19 cellular contexts compared by ENCODE assay signal in the genomic region with DNA sequence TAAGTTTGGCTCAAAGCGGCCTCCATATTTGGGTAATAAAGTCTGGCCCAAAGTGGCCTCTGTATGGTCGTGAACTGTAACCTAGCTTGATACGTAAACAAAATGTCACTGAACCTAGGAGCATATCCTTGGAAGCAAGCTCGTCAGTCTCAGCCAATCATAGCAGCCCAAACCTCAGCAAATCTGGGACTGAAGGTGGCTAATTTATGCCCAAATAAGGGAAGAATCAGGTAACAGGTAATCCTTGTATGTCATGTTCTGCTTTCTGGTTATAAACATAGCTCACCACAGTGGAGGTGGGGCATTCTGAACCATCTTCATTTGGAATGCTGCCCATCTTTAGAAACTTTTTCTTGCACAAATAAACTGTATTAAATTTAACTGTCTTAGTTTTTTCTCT.
A peak's percentile ranks its signal among the peaks of the same experiment; 100 is the strongest.
DNase-seq lines count a peak whose midpoint lies in the region; ATAC-seq, FAIRE-seq and TF ChIP-seq lines count a peak whose summit lies in the region.
"Had no signal": no experiment of that assay in that cellular context is flagged by ENCODE, and none has a peak within 500 bp of the region (broad histone marks: within the 10 kb centered on the region; RNA-seq: fewer than 3 reads in every experiment).

No MANE protein-coding gene starts in this region.

- no peak overlapping the region for H3K27ac Mint-ChIP-seq in GM23338
- H3K27ac Mint-ChIP-seq in WTC11 = no peak overlapping the region
- H3K27ac Mint-ChIP-seq: CD4-positive, alpha-beta memory T cell; HFFc6 had no signal

- FAIRE-seq in GM12892 (lab: Jason Lieb, UNC) = peak; percentile 40
- FAIRE-seq: A204.1, GM18507 had no signal

- H3K9me2 ChIP-seq in GM23338 (ENCODE audit: insufficient read depth) = peaks cover 7% of the 10 kb centered on the region; the same call in 1 of the 2 replicates

- TF ChIP-seq CTCF in GM23338 (conservative IDR thresholded peaks at IDR 0.05; ENCODE audit: low read depth in 2 of 2) (no peak), WTC11 (IDR thresholded peaks at IDR 0.05) (no peak), spleen (IDR thresholded peaks at IDR 0.05 in 8 of 11, conservative IDR thresholded peaks at IDR 0.05 in 3 of 11) (no peak), GM13976 (IDR thresholded peaks at IDR 0.05; ENCODE audit: borderline replicate concordance, control extremely low read depth, extremely low read depth, insufficient read depth, missing control alignments) (no peak)

- no peak for DNase-seq in GM12892 (ENCODE audit: insufficient read length)
- no peak for DNase-seq in GM23338 (ENCODE audit: low spot score)
- DNase-seq in WTC11 (ENCODE audit: low spot score) = no peak
- no peak for DNase-seq in spleen
- no peak for DNase-seq in GM13976 (ENCODE audit: low spot score)
- DNase-seq: BE2C; CD4-positive, alpha-beta memory T cell; DND-41; GDM1; HCEC 1CT; HFFc6; IMR-90; Kasumi-1; KBM-7 had no signal

- ATAC-seq in GM23338 = no peak
- peak; percentile 41 for ATAC-seq in WTC11
- ATAC-seq in GM21529 (IDR thresholded peaks at IDR 0.05; ENCODE audit: unreplicated experiment) = no peak
- no peak for ATAC-seq in GM19455 (IDR thresholded peaks at IDR 0.05; ENCODE audit: unreplicated experiment)

- peaks cover 2% of the 10 kb centered on the region for H3K27me3 Mint-ChIP-seq in GM23338 (ENCODE audit: insufficient read depth, low read depth, poor library complexity)
- no peaks in the 10 kb centered on the region for H3K27me3 Mint-ChIP-seq in WTC11 (ENCODE audit: low read depth)
- H3K27me3 Mint-ChIP-seq: CD4-positive, alpha-beta memory T cell had no signal

- TF ChIP-seq POLR2A in GM12892 (IDR thresholded peaks at IDR 0.05; ENCODE audit: low read depth, low read length) = no peak
- no peak for TF ChIP-seq POLR2A in spleen (IDR thresholded peaks at IDR 0.05)

- H3K4me3 Mint-ChIP-seq in GM23338 = no peak overlapping the region
- no peak overlapping the region for H3K4me3 Mint-ChIP-seq in WTC11
- H3K4me3 Mint-ChIP-seq: CD4-positive, alpha-beta memory T cell; HFFc6 had no signal

- no peaks in the 10 kb centered on the region for H3F3A ChIP-seq in GM23338 (replicated peaks; ENCODE audit: low read depth)

- POLR2A ChIA-PET in WTC11 (lab: Charles Lee) = no interaction called here

- H3K9me3 Mint-ChIP-seq in GM23338 (no peaks in the 10 kb centered on the region), WTC11 (no peaks in the 10 kb centered on the region)

- H3K4me1 Mint-ChIP-seq in GM23338 (no peaks in the 10 kb centered on the region), WTC11 (no peaks in the 10 kb centered on the region)
- H3K4me1 Mint-ChIP-seq: CD4-positive, alpha-beta memory T cell had no signal

- CTCF ChIA-PET in WTC11 (lab: Charles Lee) = no interaction called here

- H3K36me3 Mint-ChIP-seq in GM23338 (ENCODE audit: low read depth) = no peaks in the 10 kb centered on the region
- no peaks in the 10 kb centered on the region for H3K36me3 Mint-ChIP-seq in WTC11

- no peaks in the 10 kb centered on the region for H3K9me3 ChIP-seq in spleen
- H3K9me3 ChIP-seq: BE2C had no signal

- no peak overlapping the region for H3K27ac ChIP-seq in GM23338 (ENCODE audit: low read depth)
- H3K27ac ChIP-seq in spleen = no peak overlapping the region
- H3K27ac ChIP-seq: C4-2B had no signal

- intact Hi-C loops in spleen (cut with DNase I; ENCODE audit: low total_unique reads) = no loop called here

- H3K36me3 ChIP-seq in GM23338 (ENCODE audit: insufficient read depth) = no peaks in the 10 kb centered on the region
- H3K36me3 ChIP-seq in spleen = no peaks in the 10 kb centered on the region
- H3K36me3 ChIP-seq: BE2C had no signal

- WGBS in spleen, 5 donors = 81 to 89% (median 88%) methylated on average over 4 of the region's 4 CpGs

- H3K27me3 ChIP-seq in GM23338 (ENCODE audit: insufficient read depth) (no peaks in the 10 kb centered on the region), spleen (replicated peaks in 1 of 7) (no peaks in the 10 kb centered on the region)
- H3K27me3 ChIP-seq: BE2C had no signal

- in situ Hi-C loops in GM13976 (cut with MboI; ENCODE audit: low sequenced_read_pairs, unreplicated experiment) = no loop called here

- no peak overlapping the region for H3K4me2 ChIP-seq in GM23338

- H3K4me3 ChIP-seq in GM23338 (no peak overlapping the region), spleen (no peak overlapping the region)

- H4K20me1 ChIP-seq in GM23338 (replicated peaks; ENCODE audit: insufficient read depth) = no peaks in the 10 kb centered on the region

- H3K79me2 ChIP-seq in GM23338 (replicated peaks; ENCODE audit: insufficient read depth) = no peaks in the 10 kb centered on the region

- H3K4me1 ChIP-seq in GM23338 (ENCODE audit: insufficient read depth) (no peaks in the 10 kb centered on the region), spleen (no peaks in the 10 kb centered on the region)

- peak overlapping the region; percentile 61; the same call in 1 of the 2 replicates for H2AFZ ChIP-seq in GM23338

TF ChIP-seq in GM23338, 12 proteins besides CTCF, POLR2A, EP300 and RAD21 (continues in another document):
- TF ChIP-seq CREB1 (CRISPR knock-in tag; IDR thresholded peaks at IDR 0.05; ENCODE audit: low read depth) (no peak), EZH2 (IDR thresholded peaks at IDR 0.05; ENCODE audit: low read depth, unreplicated experiment) (no peak)
- TF ChIP-seq, protein P1, sequence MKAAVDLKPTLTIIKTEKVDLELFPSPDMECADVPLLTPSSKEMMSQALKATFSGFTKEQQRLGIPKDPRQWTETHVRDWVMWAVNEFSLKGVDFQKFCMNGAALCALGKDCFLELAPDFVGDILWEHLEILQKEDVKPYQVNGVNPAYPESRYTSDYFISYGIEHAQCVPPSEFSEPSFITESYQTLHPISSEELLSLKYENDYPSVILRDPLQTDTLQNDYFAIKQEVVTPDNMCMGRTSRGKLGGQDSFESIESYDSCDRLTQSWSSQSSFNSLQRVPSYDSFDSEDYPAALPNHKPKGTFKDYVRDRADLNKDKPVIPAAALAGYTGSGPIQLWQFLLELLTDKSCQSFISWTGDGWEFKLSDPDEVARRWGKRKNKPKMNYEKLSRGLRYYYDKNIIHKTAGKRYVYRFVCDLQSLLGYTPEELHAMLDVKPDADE (IDR thresholded peaks at IDR 0.05) = no peak

TF ChIP-seq in WTC11, 78 proteins besides CTCF, POLR2A, EP300 and RAD21:
- TF ChIP-seq ATF1 (CRISPR knock-in tag; IDR thresholded peaks at IDR 0.05) (no peak), TP53 (CRISPR knock-in tag; IDR thresholded peaks at IDR 0.05) (no peak), NR3C1 (CRISPR knock-in tag; conservative IDR thresholded peaks at IDR 0.05; ENCODE audit: low read depth) (no peak), JAZF1 (CRISPR knock-in tag; IDR thresholded peaks at IDR 0.05) (no peak), SOX15 (CRISPR knock-in tag; IDR thresholded peaks at IDR 0.05) (no peak), PRRX2 (CRISPR knock-in tag; IDR thresholded peaks at IDR 0.05) (no peak), ZBTB21 (CRISPR knock-in tag; IDR thresholded peaks at IDR 0.05; ENCODE audit: borderline replicate concordance) (no peak), ZNF121 (CRISPR knock-in tag; IDR thresholded peaks at IDR 0.05) (no peak), ETV6 (CRISPR knock-in tag; IDR thresholded peaks at IDR 0.05) (no peak), SMAD4 (CRISPR knock-in tag; IDR thresholded peaks at IDR 0.05) (no peak), ZNF396 (CRISPR knock-in tag; IDR thresholded peaks at IDR 0.05; ENCODE audit: borderline replicate concordance) (no peak), GTF2I (CRISPR knock-in tag; conservative IDR thresholded peaks at IDR 0.05) (no peak), MYBL2 (CRISPR knock-in tag; IDR thresholded peaks at IDR 0.05) (no peak)
- TF ChIP-seq, protein P2, sequence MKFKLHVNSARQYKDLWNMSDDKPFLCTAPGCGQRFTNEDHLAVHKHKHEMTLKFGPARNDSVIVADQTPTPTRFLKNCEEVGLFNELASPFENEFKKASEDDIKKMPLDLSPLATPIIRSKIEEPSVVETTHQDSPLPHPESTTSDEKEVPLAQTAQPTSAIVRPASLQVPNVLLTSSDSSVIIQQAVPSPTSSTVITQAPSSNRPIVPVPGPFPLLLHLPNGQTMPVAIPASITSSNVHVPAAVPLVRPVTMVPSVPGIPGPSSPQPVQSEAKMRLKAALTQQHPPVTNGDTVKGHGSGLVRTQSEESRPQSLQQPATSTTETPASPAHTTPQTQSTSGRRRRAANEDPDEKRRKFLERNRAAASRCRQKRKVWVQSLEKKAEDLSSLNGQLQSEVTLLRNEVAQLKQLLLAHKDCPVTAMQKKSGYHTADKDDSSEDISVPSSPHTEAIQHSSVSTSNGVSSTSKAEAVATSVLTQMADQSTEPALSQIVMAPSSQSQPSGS (CRISPR knock-in tag; IDR thresholded peaks at IDR 0.05; ENCODE audit: borderline replicate concordance, low read depth) = no peak
- TF ChIP-seq, protein P3, sequence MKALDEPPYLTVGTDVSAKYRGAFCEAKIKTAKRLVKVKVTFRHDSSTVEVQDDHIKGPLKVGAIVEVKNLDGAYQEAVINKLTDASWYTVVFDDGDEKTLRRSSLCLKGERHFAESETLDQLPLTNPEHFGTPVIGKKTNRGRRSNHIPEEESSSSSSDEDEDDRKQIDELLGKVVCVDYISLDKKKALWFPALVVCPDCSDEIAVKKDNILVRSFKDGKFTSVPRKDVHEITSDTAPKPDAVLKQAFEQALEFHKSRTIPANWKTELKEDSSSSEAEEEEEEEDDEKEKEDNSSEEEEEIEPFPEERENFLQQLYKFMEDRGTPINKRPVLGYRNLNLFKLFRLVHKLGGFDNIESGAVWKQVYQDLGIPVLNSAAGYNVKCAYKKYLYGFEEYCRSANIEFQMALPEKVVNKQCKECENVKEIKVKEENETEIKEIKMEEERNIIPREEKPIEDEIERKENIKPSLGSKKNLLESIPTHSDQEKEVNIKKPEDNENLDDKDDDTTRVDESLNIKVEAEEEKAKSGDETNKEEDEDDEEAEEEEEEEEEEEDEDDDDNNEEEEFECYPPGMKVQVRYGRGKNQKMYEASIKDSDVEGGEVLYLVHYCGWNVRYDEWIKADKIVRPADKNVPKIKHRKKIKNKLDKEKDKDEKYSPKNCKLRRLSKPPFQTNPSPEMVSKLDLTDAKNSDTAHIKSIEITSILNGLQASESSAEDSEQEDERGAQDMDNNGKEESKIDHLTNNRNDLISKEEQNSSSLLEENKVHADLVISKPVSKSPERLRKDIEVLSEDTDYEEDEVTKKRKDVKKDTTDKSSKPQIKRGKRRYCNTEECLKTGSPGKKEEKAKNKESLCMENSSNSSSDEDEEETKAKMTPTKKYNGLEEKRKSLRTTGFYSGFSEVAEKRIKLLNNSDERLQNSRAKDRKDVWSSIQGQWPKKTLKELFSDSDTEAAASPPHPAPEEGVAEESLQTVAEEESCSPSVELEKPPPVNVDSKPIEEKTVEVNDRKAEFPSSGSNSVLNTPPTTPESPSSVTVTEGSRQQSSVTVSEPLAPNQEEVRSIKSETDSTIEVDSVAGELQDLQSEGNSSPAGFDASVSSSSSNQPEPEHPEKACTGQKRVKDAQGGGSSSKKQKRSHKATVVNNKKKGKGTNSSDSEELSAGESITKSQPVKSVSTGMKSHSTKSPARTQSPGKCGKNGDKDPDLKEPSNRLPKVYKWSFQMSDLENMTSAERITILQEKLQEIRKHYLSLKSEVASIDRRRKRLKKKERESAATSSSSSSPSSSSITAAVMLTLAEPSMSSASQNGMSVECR (CRISPR knock-in tag; IDR thresholded peaks at IDR 0.05; ENCODE audit: borderline replicate concordance) = no peak
